Comparison of ENCODE assay signal across 8 cellular contexts in the genomic region with DNA sequence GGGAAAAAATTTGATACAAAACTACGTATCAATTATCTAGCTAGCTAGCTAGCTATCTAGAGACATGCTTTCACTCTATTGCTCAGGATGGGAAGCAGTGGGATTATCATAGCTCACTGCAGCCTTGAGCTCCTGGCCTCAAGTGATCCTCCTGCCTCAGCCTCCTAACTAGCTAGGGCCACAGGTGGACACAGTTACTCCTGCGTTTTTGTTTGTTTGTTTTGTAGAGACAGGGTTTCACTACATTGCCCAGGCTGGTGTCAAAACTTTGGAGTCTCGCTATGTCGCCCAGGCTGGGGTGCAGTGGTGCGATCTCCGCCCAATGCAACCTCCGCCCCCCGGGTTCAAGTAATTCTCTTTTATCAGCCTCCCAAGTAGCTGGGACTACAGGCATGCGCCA.
DNase-seq lines count a peak whose midpoint lies in the region; ATAC-seq and TF ChIP-seq lines count a peak whose summit lies in the region.
"Not testable (repeated sequence)": the region's sequence is repeated elsewhere in the genome, so short reads cannot be mapped to it uniquely, and the experiment has no call there.

No MANE protein-coding gene starts in this region.

- CTCF ChIA-PET in WTC11 (lab: Charles Lee); activated CD8-positive, alpha-beta T cell treated with anti-CD3 and anti-CD28 coated beads, Interleukin-2, amount 10 ng/mL, durations not matched to agents 7 days and 5 days (lab: Charles Lee): not testable (repeated sequence)

- H2AFZ ChIP-seq in GM23338: not testable (repeated sequence)

- not testable (repeated sequence) for TF ChIP-seq EP300 in gastroesophageal sphincter (IDR thresholded peaks at IDR 0.05)

- not testable (repeated sequence) for H3K9me3 Mint-ChIP-seq in CD4-positive, CD25-positive, alpha-beta regulatory T cell; GM23338; WTC11; activated CD8-positive, alpha-beta T cell treated with anti-CD3 and anti-CD28 coated beads, Interleukin-2, amount 10 ng/mL, durations not matched to agents 7 days and 5 days (ENCODE audit: insufficient read depth); activated naive CD8-positive, alpha-beta T cell (ENCODE audit: low read depth); memory B cell

- TF ChIP-seq CTCF in GM23338 (conservative IDR thresholded peaks at IDR 0.05; ENCODE audit: low read depth in 2 of 2); WTC11 (IDR thresholded peaks at IDR 0.05); gastroesophageal sphincter (IDR thresholded peaks at IDR 0.05); psoas muscle (IDR thresholded peaks at IDR 0.05): not testable (repeated sequence)

- peaks cover 27% of the 10 kb centered on the region for H3K79me2 ChIP-seq in GM23338 (replicated peaks; ENCODE audit: insufficient read depth)

- H3K27me3 Mint-ChIP-seq in CD4-positive, CD25-positive, alpha-beta regulatory T cell; GM23338 (ENCODE audit: insufficient read depth, low read depth, poor library complexity); WTC11 (ENCODE audit: low read depth); activated CD8-positive, alpha-beta T cell treated with anti-CD3 and anti-CD28 coated beads, Interleukin-2, amount 10 ng/mL, durations not matched to agents 7 days and 5 days (ENCODE audit: low read depth); activated naive CD8-positive, alpha-beta T cell; memory B cell: not testable (repeated sequence)

- H3K4me3 Mint-ChIP-seq in CD4-positive, CD25-positive, alpha-beta regulatory T cell: peak overlapping the region in 3 of 4 donors; percentile 77 to 82 (median 81)
- H3K4me3 Mint-ChIP-seq in GM23338 (peak overlapping the region; percentile 48; the same call in 1 of the 3 replicates), WTC11 (peak overlapping the region; percentile 84; the same call in 1 of the 2 replicates), memory B cell (peak overlapping the region; percentile 41)
- H3K4me3 Mint-ChIP-seq in activated CD8-positive, alpha-beta T cell treated with anti-CD3 and anti-CD28 coated beads, Interleukin-2, amount 10 ng/mL, durations not matched to agents 7 days and 5 days: peak overlapping the region; percentile 45
- H3K4me3 Mint-ChIP-seq in activated naive CD8-positive, alpha-beta T cell: peak overlapping the region; percentile 64

- H3K27ac ChIP-seq in CD4-positive, CD25-positive, alpha-beta regulatory T cell (ENCODE audit: insufficient read depth, low read length, poor library complexity, severe bottlenecking); GM23338 (ENCODE audit: low read depth); psoas muscle: not testable (repeated sequence)
- peak overlapping the region in 3 of 4 donors; percentile 93 to 94 (median 94) for H3K27ac ChIP-seq in gastroesophageal sphincter

- not testable (repeated sequence) for TF ChIP-seq POLR2A in gastroesophageal sphincter (IDR thresholded peaks at IDR 0.05)

- H3F3A ChIP-seq in GM23338 (replicated peaks; ENCODE audit: low read depth): not testable (repeated sequence)

- H3K4me1 Mint-ChIP-seq in CD4-positive, CD25-positive, alpha-beta regulatory T cell: peaks cover 0 to 14% (median 6%) of the 10 kb centered on the region in 4 donors
- H3K4me1 Mint-ChIP-seq in GM23338; WTC11; activated CD8-positive, alpha-beta T cell treated with anti-CD3 and anti-CD28 coated beads, Interleukin-2, amount 10 ng/mL, durations not matched to agents 7 days and 5 days (ENCODE audit: low read depth); memory B cell: not testable (repeated sequence)
- peaks cover 13% of the 10 kb centered on the region for H3K4me1 Mint-ChIP-seq in activated naive CD8-positive, alpha-beta T cell (ENCODE audit: low read depth)

- not testable (repeated sequence) for DNase-seq in CD4-positive, CD25-positive, alpha-beta regulatory T cell; GM23338 (ENCODE audit: low spot score); WTC11 (ENCODE audit: low spot score); activated CD8-positive, alpha-beta T cell treated with anti-CD3 and anti-CD28 coated beads, Interleukin-2, amount 10 ng/mL, durations not matched to agents 7 days and 5 days; memory B cell (ENCODE audit: low spot score in 2 of 2); psoas muscle

- H3K27ac Mint-ChIP-seq in CD4-positive, CD25-positive, alpha-beta regulatory T cell: peak overlapping the region in 1 of 3 donors; percentile 83
- not testable (repeated sequence) for H3K27ac Mint-ChIP-seq in GM23338, WTC11
- H3K27ac Mint-ChIP-seq in activated CD8-positive, alpha-beta T cell treated with anti-CD3 and anti-CD28 coated beads, Interleukin-2, amount 10 ng/mL, durations not matched to agents 7 days and 5 days: peak overlapping the region; percentile 77
- peak overlapping the region; percentile 79 for H3K27ac Mint-ChIP-seq in activated naive CD8-positive, alpha-beta T cell
- peak overlapping the region; percentile 55 for H3K27ac Mint-ChIP-seq in memory B cell

- not testable (repeated sequence) for H3K9me2 ChIP-seq in GM23338 (ENCODE audit: insufficient read depth)

- intact Hi-C loops in psoas muscle (cut with DNase I): loop anchor here in 1 of 2 donors (10.0 kb wide), 1 partner anchor 468 kb away; no protein-coding TSS in a partner anchor

- POLR2A ChIA-PET in WTC11 (lab: Charles Lee): not testable (repeated sequence)
- POLR2A ChIA-PET in activated CD8-positive, alpha-beta T cell treated with anti-CD3 and anti-CD28 coated beads, Interleukin-2, amount 10 ng/mL, durations not matched to agents 7 days and 5 days (lab: Charles Lee): interaction anchor here (1.8 kb wide), 1 partner anchor 153 kb away, joined by 12 read pairs; a partner anchor contains a TSS

- H3K4me3 ChIP-seq in CD4-positive, CD25-positive, alpha-beta regulatory T cell (ENCODE audit: low read depth, low read length); GM23338; gastroesophageal sphincter: not testable (repeated sequence)
- H3K4me3 ChIP-seq in psoas muscle: peak overlapping the region; percentile 83

- H4K20me1 ChIP-seq in GM23338 (replicated peaks; ENCODE audit: insufficient read depth): not testable (repeated sequence)

- not testable (repeated sequence) for H3K27me3 ChIP-seq in CD4-positive, CD25-positive, alpha-beta regulatory T cell (ENCODE audit: control insufficient read depth, insufficient read depth, low read length); GM23338 (ENCODE audit: insufficient read depth); gastroesophageal sphincter; psoas muscle (ENCODE audit: insufficient read depth in 3 of 3, low read length in 2 of 3)

- H3K36me3 ChIP-seq in CD4-positive, CD25-positive, alpha-beta regulatory T cell (ENCODE audit: control insufficient read depth, insufficient read depth, low read length); GM23338 (ENCODE audit: insufficient read depth); gastroesophageal sphincter; psoas muscle (ENCODE audit: insufficient read depth in 1 of 2, low read depth in 1 of 2): not testable (repeated sequence)

- not testable (repeated sequence) for H3K36me3 Mint-ChIP-seq in CD4-positive, CD25-positive, alpha-beta regulatory T cell; GM23338 (ENCODE audit: low read depth); WTC11; activated CD8-positive, alpha-beta T cell treated with anti-CD3 and anti-CD28 coated beads, Interleukin-2, amount 10 ng/mL, durations not matched to agents 7 days and 5 days (ENCODE audit: low read depth); activated naive CD8-positive, alpha-beta T cell; memory B cell

- H3K9me3 ChIP-seq in CD4-positive, CD25-positive, alpha-beta regulatory T cell (ENCODE audit: control insufficient read depth in 2 of 2, low read length in 2 of 2); gastroesophageal sphincter; psoas muscle: not testable (repeated sequence)

- H3K4me2 ChIP-seq in GM23338: not testable (repeated sequence)

- ATAC-seq in CD4-positive, CD25-positive, alpha-beta regulatory T cell (ENCODE audit: low read depth in 2 of 2); GM23338; WTC11; activated CD8-positive, alpha-beta T cell treated with anti-CD3 and anti-CD28 coated beads, Interleukin-2, amount 10 ng/mL, durations not matched to agents 7 days and 5 days; gastroesophageal sphincter; memory B cell (ENCODE audit: low read depth); psoas muscle: not testable (repeated sequence)

- not testable (repeated sequence) for H3K4me1 ChIP-seq in CD4-positive, CD25-positive, alpha-beta regulatory T cell (ENCODE audit: control insufficient read depth, insufficient read depth, low read length, poor library complexity, severe bottlenecking); GM23338 (ENCODE audit: insufficient read depth); psoas muscle
- H3K4me1 ChIP-seq in gastroesophageal sphincter: peaks cover 0 to 15% (median 0%) of the 10 kb centered on the region in 3 donors

- WGBS in gastroesophageal sphincter (ENCODE audit: low coverage in 1 of 2), 2 donors: 100% methylated on average over 5 of the region's 9 CpGs; no CpG with 5 or more reads in 1 of the 2 donors
- WGBS in psoas muscle, 3 donors: 86 to 95% (median 87%) methylated on average over 9 of the region's 9 CpGs
